ENCODE assay signal across 1 cellular context in the genomic region with DNA sequence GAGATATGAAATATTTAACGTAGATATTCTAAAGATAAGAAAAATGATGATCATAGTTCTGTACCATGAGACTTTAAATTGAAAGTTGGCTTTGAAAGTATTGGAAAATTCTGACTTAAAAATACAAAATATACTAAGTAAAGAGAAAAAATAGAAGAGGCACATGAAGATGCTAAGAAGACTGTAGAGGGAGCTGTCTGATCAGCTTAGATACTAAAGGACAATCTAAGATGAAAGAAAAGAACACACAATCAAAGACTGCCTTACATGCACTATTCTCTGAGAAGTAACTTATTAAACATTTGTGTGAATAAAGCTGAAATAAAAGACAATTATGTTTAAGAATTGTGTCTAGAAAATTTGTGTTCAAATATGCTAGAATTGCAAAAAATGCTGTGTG.
TF ChIP-seq lines count a peak whose summit lies in the region.

No MANE protein-coding gene starts in this region.

TF ChIP-seq in H1, 55 proteins besides CTCF, POLR2A, EP300 and RAD21:
- TF ChIP-seq CBX8 (IDR thresholded peaks at IDR 0.05; ENCODE audit: borderline replicate concordance, low read depth, low read length) (no peak), SUZ12 (IDR thresholded peaks at IDR 0.05; ENCODE audit: low read length) (no peak), JUN (IDR thresholded peaks at IDR 0.05; ENCODE audit: low read depth, low read length) (no peak), NANOG (IDR thresholded peaks at IDR 0.05; ENCODE audit: insufficient read depth, low read depth, low read length, poor library complexity, severe bottlenecking) (no peak), KDM5A (IDR thresholded peaks at IDR 0.05; ENCODE audit: low read length) (no peak), EGR1 (IDR thresholded peaks at IDR 0.05; ENCODE audit: borderline replicate concordance, low read depth, low read length) (no peak), CEBPB (IDR thresholded peaks at IDR 0.05; ENCODE audit: low read depth, low read length) (no peak), BRCA1 (IDR thresholded peaks at IDR 0.05; ENCODE audit: low read depth, low read length) (no peak), CTBP2 (IDR thresholded peaks at IDR 0.05; ENCODE audit: borderline replicate concordance, insufficient read depth, insufficient read length, low read length) (no peak)
- TF ChIP-seq, protein P1, sequence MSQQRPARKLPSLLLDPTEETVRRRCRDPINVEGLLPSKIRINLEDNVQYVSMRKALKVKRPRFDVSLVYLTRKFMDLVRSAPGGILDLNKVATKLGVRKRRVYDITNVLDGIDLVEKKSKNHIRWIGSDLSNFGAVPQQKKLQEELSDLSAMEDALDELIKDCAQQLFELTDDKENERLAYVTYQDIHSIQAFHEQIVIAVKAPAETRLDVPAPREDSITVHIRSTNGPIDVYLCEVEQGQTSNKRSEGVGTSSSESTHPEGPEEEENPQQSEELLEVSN (IDR thresholded peaks at IDR 0.05), result no peak
